ENCODE assay signal across 1 cellular context in genomic region chr6:107459283-107460073, GRCh38.
A peak's percentile ranks its signal among the peaks of the same experiment; 100 is the strongest.
TF ChIP-seq lines count a peak whose summit lies in the region.

A gene with protein sequence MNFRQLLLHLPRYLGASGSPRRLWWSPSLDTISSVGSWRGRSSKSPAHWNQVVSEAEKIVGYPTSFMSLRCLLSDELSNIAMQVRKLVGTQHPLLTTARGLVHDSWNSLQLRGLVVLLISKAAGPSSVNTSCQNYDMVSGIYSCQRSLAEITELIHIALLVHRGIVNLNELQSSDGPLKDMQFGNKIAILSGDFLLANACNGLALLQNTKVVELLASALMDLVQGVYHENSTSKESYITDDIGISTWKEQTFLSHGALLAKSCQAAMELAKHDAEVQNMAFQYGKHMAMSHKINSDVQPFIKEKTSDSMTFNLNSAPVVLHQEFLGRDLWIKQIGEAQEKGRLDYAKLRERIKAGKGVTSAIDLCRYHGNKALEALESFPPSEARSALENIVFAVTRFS (minus strand): TSS chr6:107459564. CDS start chr6:107459285, 279 bp downstream.

TF ChIP-seq in WTC11, 78 proteins besides CTCF, POLR2A, EP300 and RAD21 (continued from another document and continues in another):
- TF ChIP-seq, protein P1, sequence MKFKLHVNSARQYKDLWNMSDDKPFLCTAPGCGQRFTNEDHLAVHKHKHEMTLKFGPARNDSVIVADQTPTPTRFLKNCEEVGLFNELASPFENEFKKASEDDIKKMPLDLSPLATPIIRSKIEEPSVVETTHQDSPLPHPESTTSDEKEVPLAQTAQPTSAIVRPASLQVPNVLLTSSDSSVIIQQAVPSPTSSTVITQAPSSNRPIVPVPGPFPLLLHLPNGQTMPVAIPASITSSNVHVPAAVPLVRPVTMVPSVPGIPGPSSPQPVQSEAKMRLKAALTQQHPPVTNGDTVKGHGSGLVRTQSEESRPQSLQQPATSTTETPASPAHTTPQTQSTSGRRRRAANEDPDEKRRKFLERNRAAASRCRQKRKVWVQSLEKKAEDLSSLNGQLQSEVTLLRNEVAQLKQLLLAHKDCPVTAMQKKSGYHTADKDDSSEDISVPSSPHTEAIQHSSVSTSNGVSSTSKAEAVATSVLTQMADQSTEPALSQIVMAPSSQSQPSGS (CRISPR knock-in tag; IDR thresholded peaks at IDR 0.05; ENCODE audit: borderline replicate concordance, low read depth), result no peak
- TF ChIP-seq ZSCAN18 (CRISPR knock-in tag; IDR thresholded peaks at IDR 0.05) (no peak), MAX (CRISPR knock-in tag; IDR thresholded peaks at IDR 0.05) (no peak), ZNF512 (CRISPR knock-in tag; IDR thresholded peaks at IDR 0.05; ENCODE audit: borderline replicate concordance) (no peak), ZNF425 (CRISPR knock-in tag; conservative IDR thresholded peaks at IDR 0.05) (no peak), RELA (CRISPR knock-in tag; IDR thresholded peaks at IDR 0.05; ENCODE audit: borderline replicate concordance) (no peak), SMAD4 (CRISPR knock-in tag; IDR thresholded peaks at IDR 0.05) (no peak), ETV6 (CRISPR knock-in tag; IDR thresholded peaks at IDR 0.05) (peak; percentile 59; the same call in 1 of the 2 replicates), MLX (CRISPR knock-in tag; IDR thresholded peaks at IDR 0.05) (no peak), TP53 (CRISPR knock-in tag; IDR thresholded peaks at IDR 0.05) (peak; percentile 59; the same call in 1 of the 2 replicates), ZBTB21 (CRISPR knock-in tag; IDR thresholded peaks at IDR 0.05; ENCODE audit: borderline replicate concordance) (peak; percentile 46; the same call in 1 of the 2 replicates), FOXP1 (CRISPR knock-in tag; IDR thresholded peaks at IDR 0.05; ENCODE audit: borderline replicate concordance) (peak; percentile 90), CREM (CRISPR knock-in tag; IDR thresholded peaks at IDR 0.05) (no peak; the same call in 1 of the 2 replicates), TCF7 (CRISPR knock-in tag; IDR thresholded peaks at IDR 0.05; ENCODE audit: low read depth) (no peak), ZNF532 (CRISPR knock-in tag; IDR thresholded peaks at IDR 0.05; ENCODE audit: borderline replicate concordance) (no peak), ZNF263 (CRISPR knock-in tag; IDR thresholded peaks at IDR 0.05; ENCODE audit: low read depth) (no peak), JAZF1 (CRISPR knock-in tag; IDR thresholded peaks at IDR 0.05) (no peak), SOX15 (CRISPR knock-in tag; IDR thresholded peaks at IDR 0.05) (no peak), NFYB (CRISPR knock-in tag; conservative IDR thresholded peaks at IDR 0.05; ENCODE audit: low read depth) (no peak), ELF4 (CRISPR knock-in tag; IDR thresholded peaks at IDR 0.05; ENCODE audit: low read depth) (no peak), CREB1 (CRISPR knock-in tag; IDR thresholded peaks at IDR 0.05) (no peak; the same call in 1 of the 2 replicates), NFE2L1 (CRISPR knock-in tag; IDR thresholded peaks at IDR 0.05) (no peak), ZNF219 (CRISPR knock-in tag; IDR thresholded peaks at IDR 0.05; ENCODE audit: borderline replicate concordance) (no peak), JUN (CRISPR knock-in tag; IDR thresholded peaks at IDR 0.05) (0 out of 2 replicates have a peak, but pooled peaks have one; percentile 10), TEAD4 (CRISPR knock-in tag; IDR thresholded peaks at IDR 0.05) (no peak), FOXK1 (CRISPR knock-in tag; IDR thresholded peaks at IDR 0.05) (peak; percentile 35; the same call in 1 of the 2 replicates), ATF1 (CRISPR knock-in tag; IDR thresholded peaks at IDR 0.05) (peak; percentile 77; the same call in 1 of the 2 replicates)
- TF ChIP-seq, protein P2, sequence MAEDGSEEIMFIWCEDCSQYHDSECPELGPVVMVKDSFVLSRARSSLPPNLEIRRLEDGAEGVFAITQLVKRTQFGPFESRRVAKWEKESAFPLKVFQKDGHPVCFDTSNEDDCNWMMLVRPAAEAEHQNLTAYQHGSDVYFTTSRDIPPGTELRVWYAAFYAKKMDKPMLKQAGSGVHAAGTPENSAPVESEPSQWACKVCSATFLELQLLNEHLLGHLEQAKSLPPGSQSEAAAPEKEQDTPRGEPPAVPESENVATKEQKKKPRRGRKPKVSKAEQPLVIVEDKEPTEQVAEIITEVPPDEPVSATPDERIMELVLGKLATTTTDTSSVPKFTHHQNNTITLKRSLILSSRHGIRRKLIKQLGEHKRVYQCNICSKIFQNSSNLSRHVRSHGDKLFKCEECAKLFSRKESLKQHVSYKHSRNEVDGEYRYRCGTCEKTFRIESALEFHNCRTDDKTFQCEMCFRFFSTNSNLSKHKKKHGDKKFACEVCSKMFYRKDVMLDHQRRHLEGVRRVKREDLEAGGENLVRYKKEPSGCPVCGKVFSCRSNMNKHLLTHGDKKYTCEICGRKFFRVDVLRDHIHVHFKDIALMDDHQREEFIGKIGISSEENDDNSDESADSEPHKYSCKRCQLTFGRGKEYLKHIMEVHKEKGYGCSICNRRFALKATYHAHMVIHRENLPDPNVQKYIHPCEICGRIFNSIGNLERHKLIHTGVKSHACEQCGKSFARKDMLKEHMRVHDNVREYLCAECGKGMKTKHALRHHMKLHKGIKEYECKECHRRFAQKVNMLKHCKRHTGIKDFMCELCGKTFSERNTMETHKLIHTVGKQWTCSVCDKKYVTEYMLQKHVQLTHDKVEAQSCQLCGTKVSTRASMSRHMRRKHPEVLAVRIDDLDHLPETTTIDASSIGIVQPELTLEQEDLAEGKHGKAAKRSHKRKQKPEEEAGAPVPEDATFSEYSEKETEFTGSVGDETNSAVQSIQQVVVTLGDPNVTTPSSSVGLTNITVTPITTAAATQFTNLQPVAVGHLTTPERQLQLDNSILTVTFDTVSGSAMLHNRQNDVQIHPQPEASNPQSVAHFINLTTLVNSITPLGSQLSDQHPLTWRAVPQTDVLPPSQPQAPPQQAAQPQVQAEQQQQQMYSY (CRISPR knock-in tag; IDR thresholded peaks at IDR 0.05), result no peak
- TF ChIP-seq, protein P3, sequence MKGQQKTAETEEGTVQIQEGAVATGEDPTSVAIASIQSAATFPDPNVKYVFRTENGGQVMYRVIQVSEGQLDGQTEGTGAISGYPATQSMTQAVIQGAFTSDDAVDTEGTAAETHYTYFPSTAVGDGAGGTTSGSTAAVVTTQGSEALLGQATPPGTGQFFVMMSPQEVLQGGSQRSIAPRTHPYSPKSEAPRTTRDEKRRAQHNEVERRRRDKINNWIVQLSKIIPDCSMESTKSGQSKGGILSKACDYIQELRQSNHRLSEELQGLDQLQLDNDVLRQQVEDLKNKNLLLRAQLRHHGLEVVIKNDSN (CRISPR knock-in tag; IDR thresholded peaks at IDR 0.05), result no peak
- TF ChIP-seq, protein P4, sequence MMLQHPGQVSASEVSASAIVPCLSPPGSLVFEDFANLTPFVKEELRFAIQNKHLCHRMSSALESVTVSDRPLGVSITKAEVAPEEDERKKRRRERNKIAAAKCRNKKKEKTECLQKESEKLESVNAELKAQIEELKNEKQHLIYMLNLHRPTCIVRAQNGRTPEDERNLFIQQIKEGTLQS (CRISPR knock-in tag; conservative IDR thresholded peaks at IDR 0.05), result no peak
- TF ChIP-seq, protein P5, sequence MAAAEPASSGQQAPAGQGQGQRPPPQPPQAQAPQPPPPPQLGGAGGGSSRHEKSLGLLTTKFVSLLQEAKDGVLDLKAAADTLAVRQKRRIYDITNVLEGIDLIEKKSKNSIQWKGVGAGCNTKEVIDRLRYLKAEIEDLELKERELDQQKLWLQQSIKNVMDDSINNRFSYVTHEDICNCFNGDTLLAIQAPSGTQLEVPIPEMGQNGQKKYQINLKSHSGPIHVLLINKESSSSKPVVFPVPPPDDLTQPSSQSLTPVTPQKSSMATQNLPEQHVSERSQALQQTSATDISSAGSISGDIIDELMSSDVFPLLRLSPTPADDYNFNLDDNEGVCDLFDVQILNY (CRISPR knock-in tag; IDR thresholded peaks at IDR 0.05), result no peak; the same call in 1 of the 2 replicates
- TF ChIP-seq, protein P6, sequence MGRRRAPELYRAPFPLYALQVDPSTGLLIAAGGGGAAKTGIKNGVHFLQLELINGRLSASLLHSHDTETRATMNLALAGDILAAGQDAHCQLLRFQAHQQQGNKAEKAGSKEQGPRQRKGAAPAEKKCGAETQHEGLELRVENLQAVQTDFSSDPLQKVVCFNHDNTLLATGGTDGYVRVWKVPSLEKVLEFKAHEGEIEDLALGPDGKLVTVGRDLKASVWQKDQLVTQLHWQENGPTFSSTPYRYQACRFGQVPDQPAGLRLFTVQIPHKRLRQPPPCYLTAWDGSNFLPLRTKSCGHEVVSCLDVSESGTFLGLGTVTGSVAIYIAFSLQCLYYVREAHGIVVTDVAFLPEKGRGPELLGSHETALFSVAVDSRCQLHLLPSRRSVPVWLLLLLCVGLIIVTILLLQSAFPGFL (CRISPR knock-in tag; IDR thresholded peaks at IDR 0.05; ENCODE audit: borderline replicate concordance), result no peak
